Comparison of ENCODE assay signal across 18 cellular contexts in genomic region chr4:88729146-88729755, GRCh38.
"Had no signal": no experiment of that assay in that cellular context is flagged by ENCODE, and none has a peak within 500 bp of the region (broad histone marks: within the 10 kb centered on the region; RNA-seq: fewer than 3 reads in every experiment).

No MANE protein-coding gene starts in this region.

- H3K4me3 Mint-ChIP-seq: activated B cell treated with CpG ODN at 0.5 μM for 24 hours; activated CD4-positive, alpha-beta T cell treated with anti-CD3 and anti-CD28 coated beads, Interleukin-2, amount 10 ng/mL, durations not matched to agents 24 days and 14 days; activated CD8-positive, alpha-beta T cell treated with anti-CD3 and anti-CD28 coated beads, Interleukin-2, amount 10 ng/mL, durations not matched to agents 7 days and 5 days; dendritic cell treated with granulocyte-macrophage colony-stimulating factor and Interleukin-4, amounts not matched to agents 40 ng/mL and 50 ng/mL, for 4 days; naive thymus-derived CD8-positive, alpha-beta T cell; T-helper 17 cell had no signal

- H3K4me3 ChIP-seq: heart right ventricle, left lung, pancreas, smooth muscle cell, transverse colon had no signal

- DNase-seq: activated B cell treated with CpG ODN at 0.5 μM for 24 hours; activated CD4-positive, alpha-beta T cell treated with anti-CD3 and anti-CD28 coated beads, Interleukin-2, amount 10 ng/mL, durations not matched to agents 24 days and 14 days; activated CD8-positive, alpha-beta memory T cell treated with anti-CD3 and anti-CD28 coated beads, Interleukin-2, amount 50 U/mL, for 4 hours; activated CD8-positive, alpha-beta T cell treated with anti-CD3 and anti-CD28 coated beads, Interleukin-2, amount 10 ng/mL, durations not matched to agents 7 days and 5 days; anterior cingulate cortex; brain microvascular endothelial cell; heart right ventricle; left lung; naive thymus-derived CD8-positive, alpha-beta T cell; pancreas; retina; stimulated activated CD4-positive, alpha-beta T cell treated with anti-CD3 and anti-CD28 coated beads, Interleukin-4, amount 100 ng/mL, for 4 hours; stimulated activated CD8-positive, alpha-beta memory T cell treated with anti-CD3 and anti-CD28 coated beads, Interleukin-4, amount 100 ng/mL, for 48 hours; stimulated activated naive CD4-positive, alpha-beta T cell treated with Interleukin-2 at 50 U/mL for 16 hours; T-helper 17 cell; transverse colon had no signal

- H3K4me1 ChIP-seq: left lung, transverse colon had no signal

- H3K27ac ChIP-seq: brain microvascular endothelial cell, left lung, pancreas, transverse colon had no signal

- H3K27me3 ChIP-seq: brain microvascular endothelial cell, heart right ventricle, left lung, pancreas, transverse colon had no signal

- H3K9me3 Mint-ChIP-seq: activated B cell treated with CpG ODN at 0.5 μM for 24 hours; activated CD4-positive, alpha-beta T cell treated with anti-CD3 and anti-CD28 coated beads, Interleukin-2, amount 10 ng/mL, durations not matched to agents 24 days and 14 days; dendritic cell treated with granulocyte-macrophage colony-stimulating factor and Interleukin-4, amounts not matched to agents 40 ng/mL and 50 ng/mL, for 4 days; naive thymus-derived CD8-positive, alpha-beta T cell had no signal

- H3K4me2 ChIP-seq: smooth muscle cell had no signal

- H3K27me3 Mint-ChIP-seq: activated B cell treated with CpG ODN at 0.5 μM for 24 hours; activated CD4-positive, alpha-beta T cell treated with anti-CD3 and anti-CD28 coated beads, Interleukin-2, amount 10 ng/mL, durations not matched to agents 24 days and 14 days; dendritic cell treated with granulocyte-macrophage colony-stimulating factor and Interleukin-4, amounts not matched to agents 40 ng/mL and 50 ng/mL, for 4 days; naive thymus-derived CD8-positive, alpha-beta T cell; T-helper 17 cell had no signal

- H3K9me3 ChIP-seq: heart right ventricle, left lung, pancreas, transverse colon had no signal

- H3K27ac Mint-ChIP-seq: activated B cell treated with CpG ODN at 0.5 μM for 24 hours; activated CD4-positive, alpha-beta T cell treated with anti-CD3 and anti-CD28 coated beads, Interleukin-2, amount 10 ng/mL, durations not matched to agents 24 days and 14 days; activated CD8-positive, alpha-beta T cell treated with anti-CD3 and anti-CD28 coated beads, Interleukin-2, amount 10 ng/mL, durations not matched to agents 7 days and 5 days; dendritic cell treated with granulocyte-macrophage colony-stimulating factor and Interleukin-4, amounts not matched to agents 40 ng/mL and 50 ng/mL, for 4 days had no signal

- H3K4me1 Mint-ChIP-seq: activated B cell treated with CpG ODN at 0.5 μM for 24 hours; activated CD4-positive, alpha-beta T cell treated with anti-CD3 and anti-CD28 coated beads, Interleukin-2, amount 10 ng/mL, durations not matched to agents 24 days and 14 days; T-helper 17 cell had no signal
